In genomic region chr22:26580240-26580962, GRCh38 we compare ENCODE assay signal across 1 cellular context.
TF ChIP-seq lines count a peak whose summit lies in the region.

No MANE protein-coding gene starts in this region.

TF ChIP-seq in GM12878, 131 proteins besides CTCF, POLR2A, EP300 and RAD21:
- TF ChIP-seq PKNOX1 (IDR thresholded peaks at IDR 0.05): no peak
- TF ChIP-seq HDAC2 (IDR thresholded peaks at IDR 0.05): no peak
- no peak for TF ChIP-seq MTA2 (IDR thresholded peaks at IDR 0.05; ENCODE audit: low read depth)
- no peak for TF ChIP-seq SMARCA5 (IDR thresholded peaks at IDR 0.05)
- no peak for TF ChIP-seq SKIL (IDR thresholded peaks at IDR 0.05; ENCODE audit: low read depth, poor library complexity, severe bottlenecking)
- TF ChIP-seq IKZF1 (conservative IDR thresholded peaks at IDR 0.05): no peak
- TF ChIP-seq ZZZ3 (IDR thresholded peaks at IDR 0.05; ENCODE audit: control insufficient read depth, insufficient read length, low read depth): no peak
- TF ChIP-seq E4F1 (IDR thresholded peaks at IDR 0.05; ENCODE audit: borderline replicate concordance, partially characterized antibody): no peak
- no peak for TF ChIP-seq CUX1 (IDR thresholded peaks at IDR 0.05; ENCODE audit: insufficient replicate concordance, low read depth, low read length)
- TF ChIP-seq RAD51 (IDR thresholded peaks at IDR 0.05): no peak
- no peak for TF ChIP-seq CHD2 (IDR thresholded peaks at IDR 0.05; ENCODE audit: borderline replicate concordance, low read depth, low read length)
- no peak for TF ChIP-seq BMI1 (IDR thresholded peaks at IDR 0.05; ENCODE audit: borderline replicate concordance)
- no peak for TF ChIP-seq SIX5 (IDR thresholded peaks at IDR 0.05; ENCODE audit: low read depth, low read length, severe bottlenecking)
- TF ChIP-seq SUZ12 (IDR thresholded peaks at IDR 0.05; ENCODE audit: unreplicated experiment): no peak
- no peak for TF ChIP-seq ESRRA (IDR thresholded peaks at IDR 0.05; ENCODE audit: low read length)
- no peak for TF ChIP-seq SIN3A (IDR thresholded peaks at IDR 0.05; ENCODE audit: low read depth, low read length)
- no peak for TF ChIP-seq CREB1 (IDR thresholded peaks at IDR 0.05; ENCODE audit: low read depth)
- TF ChIP-seq RELB (IDR thresholded peaks at IDR 0.05; ENCODE audit: low read depth): no peak
- no peak for TF ChIP-seq KLF5 (IDR thresholded peaks at IDR 0.05; ENCODE audit: partially characterized antibody)
